ENCODE assay signal across 8 cellular contexts in the genomic region with DNA sequence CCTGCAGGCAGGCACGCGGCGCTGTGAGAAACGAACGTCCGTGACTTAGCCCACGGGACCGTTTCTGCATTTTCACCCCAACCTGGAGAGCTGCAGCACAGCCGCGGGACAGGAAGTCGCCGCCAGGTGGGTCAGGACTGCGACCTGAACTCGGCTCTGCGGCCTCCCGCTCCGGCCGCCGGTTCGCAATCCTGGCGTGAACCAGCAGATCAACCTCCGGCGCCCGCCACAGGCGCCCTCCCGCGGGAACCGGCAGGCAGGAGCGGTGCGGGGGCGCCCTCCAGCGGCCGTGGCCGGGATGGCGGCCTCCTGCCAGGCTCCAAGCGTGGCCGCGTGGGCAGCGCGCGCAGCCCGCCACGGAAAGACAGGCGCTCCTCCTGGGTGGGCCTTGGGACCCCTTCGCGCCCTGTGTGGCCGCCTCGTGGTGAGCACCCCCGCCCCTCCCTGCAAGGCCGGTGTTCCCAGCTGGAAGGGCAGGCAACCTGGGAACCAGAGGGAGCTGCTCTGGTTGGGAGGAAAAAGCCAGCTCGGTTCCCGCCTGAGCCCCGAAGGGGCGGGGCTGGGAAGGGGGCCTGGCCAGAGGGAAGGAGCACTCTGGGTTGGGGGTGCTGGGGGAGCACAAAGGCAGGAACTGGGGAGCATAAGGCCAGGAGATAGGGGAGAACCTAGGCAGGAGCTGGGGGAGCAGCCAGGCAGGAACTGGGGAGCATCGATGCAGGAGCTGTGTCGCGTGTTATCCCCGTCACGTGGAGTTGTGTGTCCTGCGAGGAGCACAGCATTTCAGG. TPM values are rescaled to one million over a fixed set of nuclear protein-coding genes. Genes with fewer than 3 reads are reported as not detected.
A peak's percentile ranks its signal among the peaks of the same experiment; 100 is the strongest.
DNase-seq lines count a peak whose midpoint lies in the region; ATAC-seq, FAIRE-seq and TF ChIP-seq lines count a peak whose summit lies in the region.

No MANE protein-coding gene starts in this region.

- H3K4me3 ChIP-seq in breast epithelium (peak overlapping the region; percentile 34 to 68 (median 46)), small intestine (ENCODE audit: low read depth in 1 of 2, low read length in 2 of 2) (peak overlapping the region; percentile 17 to 49)

- no peak for TF ChIP-seq POLR2A in breast epithelium (IDR thresholded peaks at IDR 0.05)

- no peaks in the 10 kb centered on the region for H3K27me3 ChIP-seq in breast epithelium
- H3K27me3 ChIP-seq in small intestine (ENCODE audit: control insufficient read depth in 2 of 2, insufficient read depth in 2 of 2, low read length in 2 of 2): no peaks in the 10 kb centered on the region

- FAIRE-seq in small intestine (lab: Jason Lieb, UNC): no peak

- TF ChIP-seq CTCF in GM12874 (IDR thresholded peaks at IDR 0.05; ENCODE audit: insufficient read depth, low read depth, low read length) (peak; percentile 98), VCaP (conservative IDR thresholded peaks at IDR 0.05) (peak; percentile 99), breast epithelium (IDR thresholded peaks at IDR 0.05) (peak; percentile 80 to 99 (median 82))

- ATAC-seq in HG02938 (IDR thresholded peaks at IDR 0.05; ENCODE audit: unreplicated experiment): peak; percentile 65
- no peak for ATAC-seq in HG03108 (IDR thresholded peaks at IDR 0.05; ENCODE audit: unreplicated experiment)

- no peaks in the 10 kb centered on the region for H3K9me3 ChIP-seq in breast epithelium
- H3K9me3 ChIP-seq in small intestine (ENCODE audit: control insufficient read depth, low read depth): no peaks in the 10 kb centered on the region

- DNase-seq in NCI-H2107 treated with DMSO at 0.1 percent for 48 hours (lab: John Stamatoyannopoulos, UW; ENCODE audit: unreplicated experiment) (peak; percentile 55), breast epithelium (ENCODE audit: low spot score in 2 of 2) (peak; percentile 78 to 90), iPS-NIHi7 (ENCODE audit: extremely low spot score) (peak; percentile 83), small intestine (peak; percentile 81)

- intact Hi-C loops in breast epithelium (cut with DNase I; ENCODE audit: low total_unique reads): loop anchor here (10.0 kb wide), 1 partner anchor 230 kb away; no protein-coding TSS in a partner anchor

- 2 to 6% (median 5%) methylated on average over 50 to 60 of the region's 60 CpGs for WGBS in small intestine, 3 donors

- H3K4me1 ChIP-seq in breast epithelium (peaks cover 0 to 4% of the 10 kb centered on the region in 2 donors), small intestine (ENCODE audit: control insufficient read depth in 2 of 2, insufficient read depth in 1 of 2, low read depth in 1 of 2, low read length in 1 of 2) (peaks cover 0 to 4% of the 10 kb centered on the region in 2 donors)

- H3K36me3 ChIP-seq in breast epithelium: no peaks in the 10 kb centered on the region
- H3K36me3 ChIP-seq in small intestine (ENCODE audit: control insufficient read depth in 2 of 2, insufficient read depth in 2 of 2, low read length in 2 of 2): no peaks in the 10 kb centered on the region

- H3K27ac ChIP-seq in VCaP: peak overlapping the region; percentile 62; the same call in 1 of the 2 replicates
- H3K27ac ChIP-seq in breast epithelium: no peak overlapping the region
- no peak overlapping the region for H3K27ac ChIP-seq in small intestine (ENCODE audit: low read depth in 1 of 2, low read length in 1 of 2)

RNA-seq across cellular contexts. Expression of a gene that starts 28.2 kb away (rescaled TPM):
- 1,000 to 10,000 TPM; 2,222 to 2,764 (median 2,750) TPM for total RNA-seq in breast epithelium
- 1,000 to 10,000 TPM; 1,318 to 3,459 (median 1,629) TPM for polyA plus RNA-seq in small intestine

RNA-seq across cellular contexts. Expression of a gene that starts 43.8 kb away (rescaled TPM):
- 1 to 10 TPM in 2 of 3 donors, under 1 TPM in 1; 0.48 to 3.2 (median 1.6) TPM for total RNA-seq in breast epithelium
- 1 to 10 TPM in 1 of 3 donors, not detected in 2; 1.3 TPM for polyA plus RNA-seq in small intestine
